In the genomic region with DNA sequence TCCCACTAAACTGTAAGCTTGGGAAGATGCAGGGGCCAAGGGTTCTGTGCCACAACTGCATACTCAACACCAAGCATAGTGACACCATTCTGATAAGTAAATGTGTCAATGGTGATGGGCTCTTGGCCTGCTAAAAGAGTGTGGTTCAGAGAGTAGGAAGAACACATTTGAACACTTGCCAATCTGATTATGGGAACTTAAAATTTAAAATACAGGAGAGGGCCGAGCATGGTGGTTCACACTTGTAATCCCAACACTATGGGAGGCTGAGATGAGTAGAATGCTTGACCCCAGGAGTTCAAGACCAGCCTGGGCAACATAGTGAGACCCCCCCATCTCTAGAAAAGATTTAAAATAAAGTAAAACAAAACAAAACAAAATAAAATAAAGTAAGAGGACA, we compare ENCODE assay signal across 17 cellular contexts.
"Had no signal": no experiment of that assay in that cellular context is flagged by ENCODE, and none has a peak within 500 bp of the region (broad histone marks: within the 10 kb centered on the region; RNA-seq: fewer than 3 reads in every experiment).

No MANE protein-coding gene starts in this region.

- H3K27me3 ChIP-seq: ascending aorta, spleen, suprapubic skin, upper lobe of left lung had no signal

- H3K27me3 Mint-ChIP-seq: activated CD8-positive, alpha-beta T cell treated with anti-CD3 and anti-CD28 coated beads for 36 hours; activated naive CD8-positive, alpha-beta T cell treated with anti-CD3 and anti-CD28 coated beads, Interleukin-2, amount 50 U/mL, for 24 hours; naive thymus-derived CD8-positive, alpha-beta T cell had no signal

- H3K4me2 ChIP-seq: SK-N-SH had no signal

- H3K9me3 Mint-ChIP-seq: activated CD8-positive, alpha-beta T cell treated with anti-CD3 and anti-CD28 coated beads for 36 hours; activated naive CD8-positive, alpha-beta T cell treated with anti-CD3 and anti-CD28 coated beads, Interleukin-2, amount 50 U/mL, for 24 hours; activated T-helper 1 cell treated with anti-CD3 and anti-CD28 coated beads, Interleukin-12 subunit alpha, Interleukin-12 subunit beta, Interleukin-2, Interleukin-4 antibody, amounts not matched to agents 30 ng/mL and 10 ng/mL and 1 ng/mL, durations not matched to agents 14 hours and 24 hours and 36 hours; naive thymus-derived CD8-positive, alpha-beta T cell had no signal

- H3K27ac Mint-ChIP-seq: activated CD8-positive, alpha-beta T cell treated with anti-CD3 and anti-CD28 coated beads for 36 hours; activated naive CD8-positive, alpha-beta T cell treated with anti-CD3 and anti-CD28 coated beads, Interleukin-2, amount 50 U/mL, for 24 hours; activated T-helper 1 cell treated with anti-CD3 and anti-CD28 coated beads, Interleukin-12 subunit alpha, Interleukin-12 subunit beta, Interleukin-2, Interleukin-4 antibody, amounts not matched to agents 30 ng/mL and 10 ng/mL and 1 ng/mL, durations not matched to agents 14 hours and 24 hours and 36 hours had no signal

- ATAC-seq: activated CD8-positive, alpha-beta T cell treated with anti-CD3 and anti-CD28 coated beads for 36 hours; activated naive CD8-positive, alpha-beta T cell treated with anti-CD3 and anti-CD28 coated beads, Interleukin-2, amount 50 U/mL, for 24 hours; naive thymus-derived CD8-positive, alpha-beta T cell; sciatic nerve; stimulated activated naive CD8-positive, alpha-beta T cell treated with anti-CD3 and anti-CD28 coated beads, Interleukin-15, Interleukin-2, amounts not matched to agents 100 U/mL and 50 U/mL, for 24 hours had no signal

- H3K9me2 ChIP-seq: SK-N-SH had no signal

- H3K4me3 ChIP-seq: ascending aorta, mucosa of descending colon, spleen, suprapubic skin, upper lobe of left lung had no signal

- H3K4me3 Mint-ChIP-seq: activated CD8-positive, alpha-beta T cell treated with anti-CD3 and anti-CD28 coated beads for 36 hours; activated naive CD8-positive, alpha-beta T cell treated with anti-CD3 and anti-CD28 coated beads, Interleukin-2, amount 50 U/mL, for 24 hours; activated T-helper 1 cell treated with anti-CD3 and anti-CD28 coated beads, Interleukin-12 subunit alpha, Interleukin-12 subunit beta, Interleukin-2, Interleukin-4 antibody, amounts not matched to agents 30 ng/mL and 10 ng/mL and 1 ng/mL, durations not matched to agents 14 hours and 24 hours and 36 hours; naive thymus-derived CD8-positive, alpha-beta T cell had no signal

- H3K27ac ChIP-seq: ascending aorta, spleen, suprapubic skin, upper lobe of left lung had no signal

- FAIRE-seq: colon had no signal

- DNase-seq: activated CD8-positive, alpha-beta memory T cell treated with anti-CD3 and anti-CD28 coated beads, Interleukin-2, amount 50 U/mL, for 4 hours; activated CD8-positive, alpha-beta T cell treated with anti-CD3 and anti-CD28 coated beads for 36 hours; activated naive CD4-positive, alpha-beta T cell treated with Interleukin-2 at 50 U/mL for 16 hours; activated naive CD8-positive, alpha-beta T cell treated with anti-CD3 and anti-CD28 coated beads, Interleukin-2, amount 50 U/mL, for 24 hours; mammary epithelial cell; mucosa of descending colon; naive thymus-derived CD8-positive, alpha-beta T cell; SK-N-SH; spleen; stimulated activated CD4-positive, alpha-beta T cell treated with anti-CD3 and anti-CD28 coated beads, Interleukin-2, amount 100 ng/mL, for 24 hours; stimulated activated naive CD8-positive, alpha-beta T cell treated with anti-CD3 and anti-CD28 coated beads, Interleukin-15, Interleukin-2, amounts not matched to agents 100 U/mL and 50 U/mL, for 24 hours had no signal

- H3K36me3 ChIP-seq: ascending aorta, spleen, suprapubic skin, upper lobe of left lung had no signal

- H3K9me3 ChIP-seq: ascending aorta, mucosa of descending colon, SK-N-SH, spleen, suprapubic skin, upper lobe of left lung had no signal
